Comparison of ENCODE assay signal across 1 cellular context in genomic region chr15:84894743-84895425, GRCh38.
TF ChIP-seq lines count a peak whose summit lies in the region.

No MANE protein-coding gene starts in this region.

TF ChIP-seq in HCT116, 20 proteins besides CTCF, POLR2A, EP300 and RAD21 (continued from another document):
- TF ChIP-seq ZBTB33 (IDR thresholded peaks at IDR 0.05; ENCODE audit: extremely low read depth, insufficient replicate concordance, low read length) (no peak), EZH2phosphoT487 (IDR thresholded peaks at IDR 0.05; ENCODE audit: borderline replicate concordance) (no peak), SRF (IDR thresholded peaks at IDR 0.05; ENCODE audit: low read depth) (no peak), FOSL1 (IDR thresholded peaks at IDR 0.05; ENCODE audit: low read depth) (no peak)
